In the genomic region with DNA sequence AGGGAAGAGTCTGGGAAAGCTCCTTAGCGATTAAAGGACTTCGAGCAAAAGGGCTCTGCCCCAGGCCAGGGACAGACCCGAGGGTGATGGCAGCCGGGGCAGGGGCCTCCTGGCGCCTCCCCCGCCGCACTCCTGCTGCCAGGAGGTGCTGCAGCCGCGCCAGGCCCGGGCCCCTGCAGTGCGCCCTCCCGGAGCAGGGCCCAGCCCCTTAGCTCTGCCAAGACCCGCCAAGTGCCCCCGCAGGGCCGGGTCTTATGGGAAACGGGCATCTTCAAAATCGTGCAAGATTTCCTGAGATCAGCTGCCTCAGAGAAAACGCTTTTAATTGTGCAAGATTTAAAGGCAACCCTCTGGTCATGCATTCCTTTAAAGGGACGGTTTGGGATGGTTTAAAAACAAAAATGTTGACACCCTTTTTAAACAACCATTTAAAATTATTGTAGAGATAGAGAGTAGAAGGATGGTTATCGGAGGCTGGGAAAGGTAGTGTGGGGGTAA, we compare ENCODE assay signal across 8 cellular contexts. TPM values are rescaled to one million over a fixed set of nuclear protein-coding genes. Genes with fewer than 3 reads are reported as not detected.
DNase-seq lines count a peak whose midpoint lies in the region; ATAC-seq, FAIRE-seq and TF ChIP-seq lines count a peak whose summit lies in the region.

No MANE protein-coding gene starts in this region.

- H3K9me1 ChIP-seq in keratinocyte (ENCODE audit: control insufficient read depth, extremely low read depth, insufficient read depth, low read length) = no peaks in the 10 kb centered on the region

- POLR2A ChIA-PET in GM12878 (lab: Charles Lee) = interaction anchor here (0.6 to 2.0 kb wide), 4 partner anchors 82 to 709 kb away, joined by 3 to 8 read pairs (median 4); no protein-coding TSS in a partner anchor

- FAIRE-seq in GM12878 (lab: Jason Lieb, UNC) (no peak), keratinocyte (lab: Jason Lieb, UNC) (no peak)

- dilution Hi-C loops in keratinocyte (cut with MboI; ENCODE audit: extremely low pct_ligation_motif_present, low sequenced_read_pairs) = no loop called here

- TF ChIP-seq EP300 in GM12878 (IDR thresholded peaks at IDR 0.05; ENCODE audit: borderline replicate concordance in 1 of 2, control insufficient read depth in 1 of 2, low read depth in 2 of 2, low read length in 2 of 2) = no peak

- H3K4me2 ChIP-seq in GM12878 (ENCODE audit: control insufficient read depth, insufficient read depth) (peak overlapping the region; percentile 98), keratinocyte (ENCODE audit: control insufficient read depth, extremely low read depth, insufficient read depth, low read depth, low read length) (peak overlapping the region; percentile 90)

- H3K27me3 ChIP-seq in GM12878 (replicated peaks in 1 of 2; ENCODE audit: control insufficient read depth in 2 of 2, insufficient read depth in 2 of 2, low read length in 1 of 2) (no peaks in the 10 kb centered on the region), keratinocyte (ENCODE audit: control insufficient read depth, extremely low read depth, insufficient read depth, low read length) (no peaks in the 10 kb centered on the region), subcutaneous abdominal adipose tissue (ENCODE audit: control insufficient read depth in 5 of 5, insufficient read depth in 4 of 5, low read length in 5 of 5) (no peaks in the 10 kb centered on the region)

- SMC1A ChIA-PET in GM12878 (lab: Charles Lee; ENCODE audit: uncharacterized antibody, unreplicated experiment) = interaction anchor here (0.7 to 7.1 kb wide), 8 partner anchors 12 to 241 kb away, joined by 3 to 38 read pairs (median 4); a partner anchor contains a TSS

- TF ChIP-seq CTCF in GM12878 (IDR thresholded peaks at IDR 0.05 in 2 of 3, conservative IDR thresholded peaks at IDR 0.05 in 1 of 3; ENCODE audit: control insufficient read depth in 2 of 3, extremely low read depth in 1 of 3, insufficient read depth in 1 of 3, low read depth in 3 of 3, low read length in 3 of 3) (no peak), keratinocyte (optimal IDR thresholded peaks at IDR 0.05 in 1 of 3, IDR thresholded peaks at IDR 0.05 in 1 of 3, conservative IDR thresholded peaks at IDR 0.05 in 1 of 3; ENCODE audit: extremely low read depth in 1 of 3, insufficient read depth in 2 of 3, low read length in 3 of 3) (no peak)

- peak; percentile 32; the same call in 1 of the 2 replicates for TF ChIP-seq POLR2A in GM12878 (IDR thresholded peaks at IDR 0.05; ENCODE audit: low read depth, low read length)

- H3K9me3 ChIP-seq in ES-I3 (ENCODE audit: control insufficient read depth, insufficient read depth, low read length) (no peaks in the 10 kb centered on the region), GM12878 (replicated peaks; ENCODE audit: control insufficient read depth, insufficient read depth, low read length) (no peaks in the 10 kb centered on the region), keratinocyte (ENCODE audit: control insufficient read depth, low read depth, low read length) (no peaks in the 10 kb centered on the region), subcutaneous abdominal adipose tissue (ENCODE audit: control insufficient read depth in 5 of 5, low read length in 5 of 5) (no peaks in the 10 kb centered on the region)

- DNase-seq in HuH-7.5 (ENCODE audit: low spot score) (peak; percentile 40), GM12878 (ENCODE audit: low read depth, low spot score) (no peak), keratinocyte (ENCODE audit: low read depth, low spot score) (no peak), NCI-H2081 treated with DMSO at 0.1 percent for 48 hours (lab: John Stamatoyannopoulos, UW) (no peak), glomerular visceral epithelial cell (ENCODE audit: extremely low spot score) (no peak)

- H2AFZ ChIP-seq in GM12878 (ENCODE audit: control insufficient read depth, low read depth, low read length) (peak overlapping the region; percentile 88), keratinocyte (ENCODE audit: control insufficient read depth, low read length) (peak overlapping the region; percentile 78)

- WGBS in GM12878 (ENCODE audit: insufficient coverage, insufficient replicate concordance, low lambda C conversion rate, missing lambda C conversion rate) = 14% methylated on average over 20 of the region's 20 CpGs

- H4K20me1 ChIP-seq in GM12878 (ENCODE audit: control insufficient read depth, insufficient read depth) (no peaks in the 10 kb centered on the region), keratinocyte (ENCODE audit: control insufficient read depth, extremely low read depth, insufficient read depth, low read length) (no peaks in the 10 kb centered on the region)

- intact Hi-C loops in GM12878 (cut with micrococcal nuclease; ENCODE audit: unreplicated experiment) = loop anchor here (2.0 to 10.0 kb wide), 4 partner anchors 82 to 152 kb away; a partner anchor contains a TSS

- no peaks in the 10 kb centered on the region for H3K79me2 ChIP-seq in GM12878 (ENCODE audit: control insufficient read depth, insufficient read depth, low read length)
- peaks cover 3% of the 10 kb centered on the region for H3K79me2 ChIP-seq in keratinocyte (ENCODE audit: control insufficient read depth, insufficient read depth, low read length)

- ATAC-seq in GM21526 (IDR thresholded peaks at IDR 0.05; ENCODE audit: low FRiP score, unreplicated experiment) (peak; percentile 35), GM12878 (peak; percentile 67)

- H3K27ac ChIP-seq in GM12878 (ENCODE audit: control insufficient read depth, insufficient read depth) (peak overlapping the region; percentile 46), keratinocyte (ENCODE audit: control insufficient read depth, insufficient read depth, low read length) (peak overlapping the region; percentile 12), subcutaneous abdominal adipose tissue (ENCODE audit: low read depth, low read length) (peak overlapping the region; percentile 92)

- H3K9ac ChIP-seq in ES-I3 (ENCODE audit: low read depth, low read length) = peak overlapping the region; percentile 74
- peak overlapping the region; percentile 84 for H3K9ac ChIP-seq in GM12878 (ENCODE audit: control insufficient read depth, insufficient read depth, low read length)
- H3K9ac ChIP-seq in keratinocyte (ENCODE audit: control insufficient read depth, extremely low read depth, insufficient read depth, low read length) = peak overlapping the region; percentile 76
- peak overlapping the region; percentile 38 to 95 (median 86) for H3K9ac ChIP-seq in subcutaneous abdominal adipose tissue (ENCODE audit: low read length in 5 of 5)

- CTCF ChIA-PET in GM12878 (lab: Yijun Ruan, JAX) = interaction anchor here (0.6 to 3.0 kb wide), 10 partner anchors 11 to 240 kb away, joined by 3 to 20 read pairs (median 4); a partner anchor contains a TSS

- no TSS peak for BruUV-seq in GM12878 (replicated peaks; lab: Mats Ljungman, UMichigan)

- no peaks in the 10 kb centered on the region for H3K36me3 ChIP-seq in ES-I3 (ENCODE audit: insufficient read depth, low read length)
- H3K36me3 ChIP-seq in GM12878 (ENCODE audit: control insufficient read depth in 2 of 2, insufficient read depth in 2 of 2, low read length in 1 of 2) = no peaks in the 10 kb centered on the region
- no peaks in the 10 kb centered on the region for H3K36me3 ChIP-seq in keratinocyte (ENCODE audit: control insufficient read depth in 2 of 2, extremely low read depth in 1 of 2, insufficient read depth in 2 of 2, low read length in 2 of 2)
- H3K36me3 ChIP-seq in subcutaneous abdominal adipose tissue (ENCODE audit: control insufficient read depth in 5 of 5, insufficient read depth in 5 of 5, low read length in 5 of 5) = peaks cover 0 to 4% (median 2%) of the 10 kb centered on the region in 5 donors

- RAD21 ChIA-PET in GM12878 (lab: Charles Lee; ENCODE audit: unreplicated experiment) = interaction anchor here (0.6 to 4.5 kb wide), 9 partner anchors 10 to 240 kb away, joined by 3 to 30 read pairs (median 5); a partner anchor contains a TSS

- in situ Hi-C loops in GM12878 (cut with MboI) = no loop called here

- H3K4me3 ChIP-seq in GM12878 (peak overlapping the region; percentile 80), keratinocyte (ENCODE audit: control insufficient read depth in 2 of 3, extremely low read depth in 1 of 3, insufficient read depth in 2 of 3, low read depth in 1 of 3, low read length in 3 of 3) (peak overlapping the region; percentile 50 to 84 (median 74)), subcutaneous abdominal adipose tissue (ENCODE audit: low read depth in 1 of 5, low read length in 5 of 5) (peak overlapping the region; percentile 49 to 84 (median 76))

- peaks cover 7% of the 10 kb centered on the region; the same call in 1 of the 2 replicates for H3K4me1 ChIP-seq in ES-I3 (ENCODE audit: insufficient read depth, low read length)
- H3K4me1 ChIP-seq in GM12878 (ENCODE audit: control insufficient read depth, insufficient read depth, low read length) = peaks cover 3% of the 10 kb centered on the region
- H3K4me1 ChIP-seq in keratinocyte (ENCODE audit: control insufficient read depth, extremely low read depth, insufficient read depth, low read length) = peaks cover 14% of the 10 kb centered on the region
- H3K4me1 ChIP-seq in subcutaneous abdominal adipose tissue (ENCODE audit: control insufficient read depth in 5 of 5, insufficient read depth in 5 of 5, low read length in 5 of 5) = peaks cover 0 to 33% (median 16%) of the 10 kb centered on the region in 5 donors

- TF ChIP-seq RAD21 in GM12878 (IDR thresholded peaks at IDR 0.05; ENCODE audit: insufficient read depth, low read depth, low read length) = no peak

RNA-seq across cellular contexts. Expression of a gene that starts 52.4 kb away (rescaled TPM):
- 29.4 and 35.9 TPM in 2 replicates for total RNA-seq in GM12878 (2013; cell fraction: nucleolus; rRNA removed)
- total RNA-seq in GM12878 (2014; rRNA removed) (4.1 and 6.4 TPM in 2 replicates), GM12878 (2014; rRNA removed; fragmentation: Illumina TruSeq; extraction: Trizol) (5.1 and 5.9 TPM in 2 replicates), GM12878 (2021) (6.8 TPM in 2 replicates)
- 0.10 TPM for polyA plus RNA-seq in GM12878 (2011; ENCODE audit: low read depth)
- polyA plus RNA-seq in GM12878 (2011; rRNA removed) (6.0 TPM in 2 replicates), GM12878 (2014; fragmentation: Illumina TruSeq; extraction: Trizol) (6.9 and 7.9 TPM in 2 replicates), GM12878 (2014; fragmentation: Nextera tagmentation; extraction: Ambion mirVana) (1 to 10 TPM; 4.5 to 6.3 TPM), GM12878 (2014; rRNA removed) (3.7 and 4.7 TPM in 2 replicates), GM12878 (2016; fragmentation: Nextera tagmentation; extraction: Ambion mirVana) (10 to 100 TPM in 1 of 2 experiments, 1 to 10 TPM in 1; 7.5 to 11.7 TPM), keratinocyte (4.5 to 9.3 TPM (median 7.5 TPM) in 3 replicates)
- 4.1 and 5.0 TPM in 2 replicates for polyA plus RNA-seq in GM12878 (2011; cell fraction: cytosol; rRNA removed)
- polyA plus RNA-seq in GM12878 (2011; cell fraction: nucleus; rRNA removed) = 5.7 and 6.2 TPM in 2 replicates
- polyA plus RNA-seq in GM12878 (2012) = 0.20 and 0.29 TPM in 2 replicates
- 10.5 and 10.6 TPM in 2 replicates for polyA minus RNA-seq in GM12878 (2011; rRNA and poly(A)+ RNA removed)
- 1.9 and 2.7 TPM in 2 replicates for polyA minus RNA-seq in GM12878 (2011; cell fraction: cytosol; rRNA and poly(A)+ RNA removed)
- polyA minus RNA-seq in GM12878 (2011; cell fraction: nucleus; rRNA and poly(A)+ RNA removed) = 5.0 and 12.1 TPM in 2 replicates
- 2.7 TPM for polyA plus RNA-seq in keratinocyte (2011; ENCODE audit: low read depth)
- polyA plus RNA-seq in keratinocyte (2011; cell fraction: cytosol; rRNA removed) = 5.5 and 8.7 TPM in 2 replicates
- polyA plus RNA-seq in keratinocyte (2011; cell fraction: nucleus; rRNA removed) = 10.3 and 11.9 TPM in 2 replicates
- polyA plus RNA-seq in keratinocyte (2012; ENCODE audit: low replicate concordance) = 3.5 and 7.3 TPM in 2 replicates
- polyA minus RNA-seq in keratinocyte = 7.5 to 21.1 TPM (median 8.2 TPM) in 3 replicates
- 8.2 TPM for polyA minus RNA-seq in keratinocyte (2011; cell fraction: cytosol; rRNA and poly(A)+ RNA removed)
- polyA minus RNA-seq in keratinocyte (2011; cell fraction: nucleus; rRNA and poly(A)+ RNA removed) = 7.9 and 13.1 TPM in 2 replicates

Comparison
In these comparisons a context has a peak if more than half of its experiments do, and no peak if none do; other contexts are left out.
1. H3K27ac ChIP-seq: peak in every context shown above with its lines; median percentile 92 in subcutaneous abdominal adipose tissue; 46 in GM12878; 12 in keratinocyte.